ENCODE assay signal across 10 cellular contexts in the genomic region with DNA sequence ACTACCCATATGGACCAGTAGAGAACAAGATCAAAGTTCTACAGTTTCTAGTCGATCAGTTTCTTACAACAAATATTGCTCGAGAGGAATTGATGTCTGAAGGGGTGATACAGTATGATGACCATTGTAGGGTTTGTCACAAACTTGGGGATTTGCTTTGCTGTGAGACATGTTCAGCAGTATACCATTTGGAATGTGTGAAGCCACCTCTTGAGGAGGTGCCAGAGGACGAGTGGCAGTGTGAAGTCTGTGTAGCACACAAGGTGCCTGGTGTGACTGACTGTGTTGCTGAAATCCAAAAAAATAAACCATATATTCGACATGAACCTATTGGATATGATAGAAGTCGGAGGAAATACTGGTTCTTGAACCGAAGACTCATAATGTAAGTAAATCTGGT.
"Had no signal": no experiment of that assay in that cellular context is flagged by ENCODE, and none has a peak within 500 bp of the region (broad histone marks: within the 10 kb centered on the region; RNA-seq: fewer than 3 reads in every experiment).

No MANE protein-coding gene starts in this region.

- ATAC-seq: foreskin keratinocyte, WTC11 had no signal

- H3K27ac ChIP-seq: foreskin keratinocyte, parathyroid adenoma had no signal

- H3K27ac Mint-ChIP-seq: activated CD4-positive, alpha-beta T cell treated with anti-CD3 and anti-CD28 coated beads, Interleukin-2, amount 10 ng/mL, durations not matched to agents 24 days and 14 days; WTC11 had no signal

- H3K9me3 Mint-ChIP-seq: activated CD4-positive, alpha-beta T cell treated with anti-CD3 and anti-CD28 coated beads, Interleukin-2, amount 10 ng/mL, durations not matched to agents 24 days and 14 days had no signal

- H3K4me3 Mint-ChIP-seq: activated CD4-positive, alpha-beta T cell treated with anti-CD3 and anti-CD28 coated beads, Interleukin-2, amount 10 ng/mL, durations not matched to agents 24 days and 14 days; WTC11 had no signal

- DNase-seq: activated CD4-positive, alpha-beta T cell treated with anti-CD3 and anti-CD28 coated beads, Interleukin-2, amount 10 ng/mL, durations not matched to agents 24 days and 14 days; activated effector memory CD4-positive, alpha-beta T cell treated with Interleukin-2 at 50 U/mL for 16 hours; activated T-cell treated with anti-CD3 and anti-CD28 coated beads for 4 hours; foreskin keratinocyte; head of caudate nucleus; mesenchymal stem cell; stimulated activated CD4-positive, alpha-beta T cell treated with anti-CD3 and anti-CD28 coated beads, Interleukin-15, amount 100 ng/mL, for 24 hours; stimulated activated CD4-positive, alpha-beta T cell treated with anti-CD3 and anti-CD28 coated beads, Interleukin-4, amount 100 ng/mL, for 24 hours had no signal

- H3K4me1 ChIP-seq: foreskin keratinocyte, parathyroid adenoma had no signal

- H3K27me3 ChIP-seq: foreskin keratinocyte had no signal

- H3K27me3 Mint-ChIP-seq: activated CD4-positive, alpha-beta T cell treated with anti-CD3 and anti-CD28 coated beads, Interleukin-2, amount 10 ng/mL, durations not matched to agents 24 days and 14 days had no signal
